Comparison of ENCODE assay signal across 8 cellular contexts in genomic region chr19:18364826-18365528, GRCh38. TPM values are rescaled to one million over a fixed set of nuclear protein-coding genes. Genes with fewer than 3 reads are reported as not detected.
DNase-seq lines count a peak whose midpoint lies in the region; ATAC-seq and TF ChIP-seq lines count a peak whose summit lies in the region.

No MANE protein-coding gene starts in this region.

- H3K4me1 ChIP-seq in HEK293 (ENCODE audit: control insufficient read depth, insufficient read depth, low read length) = no peaks in the 10 kb centered on the region; the same call in 1 of the 2 replicates
- H3K4me1 ChIP-seq in PC-3 (ENCODE audit: insufficient read depth, low read length) = peaks cover 19% of the 10 kb centered on the region
- H3K4me1 ChIP-seq in lung (ENCODE audit: control insufficient read depth in 2 of 2, insufficient read depth in 2 of 2, low read length in 2 of 2) = peaks cover 0 to 23% of the 10 kb centered on the region in 2 donors
- peaks cover 14% of the 10 kb centered on the region for H3K4me1 ChIP-seq in vagina

- no peak for TF ChIP-seq POLR2A in vagina (IDR thresholded peaks at IDR 0.05)

- peak overlapping the region; percentile 49 for H3K4me2 ChIP-seq in PC-3 (ENCODE audit: low read length)

- 2 to 14% methylated on average over 15 of the region's 15 CpGs for WGBS in lung, 2 donors

- H3F3A ChIP-seq in PC-3 (ENCODE audit: low read length, unreplicated experiment) = no peaks in the 10 kb centered on the region

- CTCF ChIA-PET in HEK293 (lab: Yijun Ruan, JAX) = interaction anchor here (1.3 to 3.7 kb wide), 3 partner anchors 10 to 23 kb away, joined by 3 to 22 read pairs (median 10); no protein-coding TSS in a partner anchor
- CTCF ChIA-PET in PC-3 (lab: Charles Lee) = interaction anchor here (1.0 kb wide), 1 partner anchor 21 kb away, joined by 8 read pairs; the partner anchor contains the start of gene GDF15
- CTCF ChIA-PET in activated naive CD4-positive, alpha-beta T cell treated with anti-CD3 and anti-CD28 coated beads, Interleukin-2, amount 10 ng/mL, durations not matched to agents 7 days and 5 days (lab: Charles Lee) = interaction anchor here (0.9 to 1.9 kb wide), 2 partner anchors 24 to 112 kb away, joined by 3 to 6 read pairs; no protein-coding TSS in a partner anchor

- H3K4me3 Mint-ChIP-seq in activated naive CD4-positive, alpha-beta T cell treated with anti-CD3 and anti-CD28 coated beads, Interleukin-2, amount 10 ng/mL, durations not matched to agents 7 days and 5 days = no peak overlapping the region

- peak overlapping the region; percentile 8; the same call in 1 of the 2 replicates for H3K9ac ChIP-seq in PC-3 (ENCODE audit: low read length)

- TF ChIP-seq CTCF in HEK293 (tag by site-specific recombination; IDR thresholded peaks at IDR 0.05) = no peak
- TF ChIP-seq CTCF in PC-3 (conservative IDR thresholded peaks at IDR 0.05; ENCODE audit: low read depth, low read length) = no peak
- no peak for TF ChIP-seq CTCF in lung (IDR thresholded peaks at IDR 0.05; ENCODE audit: control extremely low read depth, extremely low read depth)
- TF ChIP-seq CTCF in vagina (IDR thresholded peaks at IDR 0.05) = no peak

- H3K27ac ChIP-seq in HEK293 (ENCODE audit: extremely low read depth, low read depth, low read length) = peak overlapping the region; percentile 94
- peak overlapping the region; percentile 32 for H3K27ac ChIP-seq in PC-3 (ENCODE audit: low read length)
- peak overlapping the region; percentile 58 to 96 for H3K27ac ChIP-seq in lung (ENCODE audit: low read depth in 1 of 2, low read length in 1 of 2)
- peak overlapping the region; percentile 75 for H3K27ac ChIP-seq in vagina

- H3K36me3 Mint-ChIP-seq in activated naive CD4-positive, alpha-beta T cell treated with anti-CD3 and anti-CD28 coated beads, Interleukin-2, amount 10 ng/mL, durations not matched to agents 7 days and 5 days = peaks cover 28% of the 10 kb centered on the region

- intact Hi-C loops in PC-3 (cut with micrococcal nuclease) = loop anchor here (2.0 kb wide), 1 partner anchor 16 kb away; no protein-coding TSS in a partner anchor
- intact Hi-C loops in vagina (cut with DNase I) = no loop called here

- H3K9me3 ChIP-seq in HEK293 (ENCODE audit: control insufficient read depth, insufficient read depth, low read depth, low read length) (no peaks in the 10 kb centered on the region), PC-3 (ENCODE audit: low read length) (no peaks in the 10 kb centered on the region), lung (ENCODE audit: control insufficient read depth in 2 of 2, insufficient read depth in 1 of 2, low read length in 1 of 2) (no peaks in the 10 kb centered on the region), vagina (no peaks in the 10 kb centered on the region)

- H3K27me3 ChIP-seq in PC-3 (ENCODE audit: low read length) (no peaks in the 10 kb centered on the region), lung (ENCODE audit: control insufficient read depth, insufficient read depth) (no peaks in the 10 kb centered on the region), vagina (no peaks in the 10 kb centered on the region)

- H3K36me3 ChIP-seq in HEK293 (ENCODE audit: control insufficient read depth in 2 of 2, insufficient read depth in 1 of 2, low read length in 2 of 2) = peaks cover 0 to under 1% of the 10 kb centered on the region in 2 experiments; a peak in 1 of 3 replicates
- H3K36me3 ChIP-seq in PC-3 (ENCODE audit: low read depth, low read length) = no peaks in the 10 kb centered on the region
- H3K36me3 ChIP-seq in lung (ENCODE audit: control insufficient read depth in 2 of 2, insufficient read depth in 2 of 2, low read length in 2 of 2) = peaks cover 0 to 4% of the 10 kb centered on the region in 2 donors
- peaks cover 0 to 10% of the 10 kb centered on the region in 2 donors for H3K36me3 ChIP-seq in vagina

- no peak overlapping the region for H3K27ac Mint-ChIP-seq in activated naive CD4-positive, alpha-beta T cell treated with anti-CD3 and anti-CD28 coated beads, Interleukin-2, amount 10 ng/mL, durations not matched to agents 7 days and 5 days

- H2AFZ ChIP-seq in PC-3 (ENCODE audit: low read length) = no peak overlapping the region

- ATAC-seq in PC-3 (peak; percentile 81), lung (ENCODE audit: insufficient read depth, low FRiP score) (peak; percentile 61)

- DNase-seq in AG08395 (ENCODE audit: low spot score) = peak; percentile 60
- peak; percentile 87 for DNase-seq in PC-3
- DNase-seq in dermis blood vessel endothelial cell = peak; percentile 100
- DNase-seq in lung (ENCODE audit: low spot score) = peak; percentile 90
- no peak for DNase-seq in vagina (ENCODE audit: extremely low spot score in 2 of 2)
- DNase-seq in middle frontal gyrus (ENCODE audit: extremely low spot score, low spot score) = no peak
- no peak for DNase-seq in activated naive CD4-positive, alpha-beta T cell treated with anti-CD3 and anti-CD28 coated beads, Interleukin-2, amount 10 ng/mL, durations not matched to agents 7 days and 5 days

- peaks cover 6% of the 10 kb centered on the region for H3K4me1 Mint-ChIP-seq in activated naive CD4-positive, alpha-beta T cell treated with anti-CD3 and anti-CD28 coated beads, Interleukin-2, amount 10 ng/mL, durations not matched to agents 7 days and 5 days

- H3K4me3 ChIP-seq in HEK293 (ENCODE audit: low read depth, low read length) (no peak overlapping the region), PC-3 (ENCODE audit: low read length) (no peak overlapping the region), lung (no peak overlapping the region), vagina (peak overlapping the region in 1 of 2 donors; percentile 10)

- peaks cover 2% of the 10 kb centered on the region for H3K9me3 Mint-ChIP-seq in activated naive CD4-positive, alpha-beta T cell treated with anti-CD3 and anti-CD28 coated beads, Interleukin-2, amount 10 ng/mL, durations not matched to agents 7 days and 5 days

- no peaks in the 10 kb centered on the region for H3K9me2 ChIP-seq in PC-3 (replicated peaks; ENCODE audit: low read length)

- TSS peak; percentile 81 for BruUV-seq in PC-3 (replicated peaks; lab: Mats Ljungman, UMichigan)

- no peaks in the 10 kb centered on the region for H3K27me3 Mint-ChIP-seq in activated naive CD4-positive, alpha-beta T cell treated with anti-CD3 and anti-CD28 coated beads, Interleukin-2, amount 10 ng/mL, durations not matched to agents 7 days and 5 days

- no peaks in the 10 kb centered on the region for H3K79me2 ChIP-seq in PC-3 (ENCODE audit: low read length)

- H4K20me1 ChIP-seq in PC-3 (ENCODE audit: low read length) = no peaks in the 10 kb centered on the region

- POLR2A ChIA-PET in HEK293 (lab: Yijun Ruan, JAX) (interaction anchor here (0.7 to 2.6 kb wide), 8 partner anchors 9 to 86 kb away, joined by 3 to 19 read pairs (median 4); partner anchors contain the start of gene JUND), PC-3 (lab: Charles Lee; ENCODE audit: unreplicated experiment) (interaction anchor here (0.8 kb wide), 1 partner anchor 16 kb away, joined by 3 read pairs; no protein-coding TSS in a partner anchor)

TF ChIP-seq in HEK293, 187 proteins besides CTCF, POLR2A, EP300 and RAD21 (continues in another document):
- 0 out of 2 replicates have a peak, but pooled peaks have one; percentile 83 for TF ChIP-seq ZNF792 (tag by site-specific recombination; IDR thresholded peaks at IDR 0.05)
- peak; percentile 81 for TF ChIP-seq OSR2 (tag by site-specific recombination; IDR thresholded peaks at IDR 0.05)
- TF ChIP-seq ZNF248 (tag by site-specific recombination; IDR thresholded peaks at IDR 0.05) = no peak
- TF ChIP-seq GLI4 (tag by site-specific recombination; IDR thresholded peaks at IDR 0.05) = no peak
- TF ChIP-seq GLI2 (tag by site-specific recombination; IDR thresholded peaks at IDR 0.05; ENCODE audit: borderline replicate concordance, low read depth) = no peak; the same call in 1 of the 2 replicates
- TF ChIP-seq ZNF624 (tag by site-specific recombination; IDR thresholded peaks at IDR 0.05) = no peak
- TF ChIP-seq ZNF510 (tag by site-specific recombination; IDR thresholded peaks at IDR 0.05; ENCODE audit: insufficient replicate concordance) = no peak
- TF ChIP-seq ZNF354C (tag by site-specific recombination; IDR thresholded peaks at IDR 0.05; ENCODE audit: borderline replicate concordance, low read depth) = no peak
- no peak for TF ChIP-seq ZNF416 (tag by site-specific recombination; IDR thresholded peaks at IDR 0.05)

RNA-seq across cellular contexts. Expression of gene GDF15, which starts 21.0 kb away (rescaled TPM):
- total RNA-seq in PC-3 (2014; rRNA removed) (84.3 and 105 TPM in 2 replicates), dermis blood vessel endothelial cell (106 and 152 TPM in 2 replicates), lung (10 to 100 TPM; 49.7 to 64.0 TPM), vagina (25.5 TPM)
- polyA plus RNA-seq in lung = 100 to 1,000 TPM in 1 of 2 donors, 10 to 100 TPM in 1; 45.4 to 119 TPM

RNA-seq across cellular contexts. Expression of gene PGPEP1, which starts 24.6 kb away (rescaled TPM):
- total RNA-seq in PC-3 (2014; rRNA removed) = 9.6 and 11.4 TPM in 2 replicates
- 28.2 and 29.6 TPM in 2 replicates for total RNA-seq in dermis blood vessel endothelial cell
- total RNA-seq in lung = 10 to 100 TPM; 14.0 to 41.6 TPM
- 10 to 100 TPM; 13.0 to 15.9 TPM for polyA plus RNA-seq in lung
- total RNA-seq in vagina = 27.5 TPM

RNA-seq across cellular contexts. Expression of gene LRRC25, which starts 32.4 kb away (rescaled TPM):
- total RNA-seq in PC-3 (2014; rRNA removed) = not detected in 2 replicates
- total RNA-seq in dermis blood vessel endothelial cell = not detected in 2 replicates
- 10 to 100 TPM in 1 of 2 donors, 1 to 10 TPM in 1; 8.5 to 38.0 TPM for total RNA-seq in lung
- polyA plus RNA-seq in lung = 100 to 1,000 TPM in 1 of 2 donors, 10 to 100 TPM in 1; 16.1 to 119 TPM
- total RNA-seq in vagina = 3.9 TPM

RNA-seq across cellular contexts. Expression of gene LSM4, which starts 42.1 kb away (rescaled TPM):
- 713 and 856 TPM in 2 replicates for total RNA-seq in PC-3 (2014; rRNA removed)
- total RNA-seq in dermis blood vessel endothelial cell = 88.5 and 185 TPM in 2 replicates
- 100 to 1,000 TPM in 1 of 2 donors, 10 to 100 TPM in 1; 67.7 to 114 TPM for total RNA-seq in lung
- 100 to 1,000 TPM; 114 to 217 TPM for polyA plus RNA-seq in lung
- total RNA-seq in vagina = 54.3 TPM

RNA-seq across cellular contexts. Expression of gene SSBP4, which starts 54.2 kb away (rescaled TPM):
- total RNA-seq in PC-3 (2014; rRNA removed) (97.5 and 99.9 TPM in 2 replicates), dermis blood vessel endothelial cell (88.8 and 96.7 TPM in 2 replicates), lung (10 to 100 TPM; 31.7 to 95.3 TPM), vagina (72.7 TPM)
- 10 to 100 TPM; 60.3 to 84.4 TPM for polyA plus RNA-seq in lung

Comparison
In these comparisons a context has a peak if more than half of its experiments do, and no peak if none do; other contexts are left out.
1. DNase-seq: peak in AG08395 (single experiment), PC-3 (single experiment), dermis blood vessel endothelial cell (single experiment) and lung (single experiment); none in vagina (0 of 2), middle frontal gyrus (single experiment) and activated naive CD4-positive, alpha-beta T cell treated with anti-CD3 and anti-CD28 coated beads, Interleukin-2, amount 10 ng/mL, durations not matched to agents 7 days and 5 days (single experiment).
2. H3K27ac ChIP-seq: peak in every context shown above with its lines; median percentile 94 in HEK293; 77 in lung; 75 in vagina; 32 in PC-3.